Comparison of ENCODE assay signal across 24 cellular contexts in genomic region chr12:6529291-6529737, GRCh38. TPM values are rescaled to one million over a fixed set of nuclear protein-coding genes. Genes with fewer than 3 reads are reported as not detected.
DNase-seq lines count a peak whose midpoint lies in the region; ATAC-seq, FAIRE-seq and TF ChIP-seq lines count a peak whose summit lies in the region.
"Had no signal": no experiment of that assay in that cellular context is flagged by ENCODE, and none has a peak within 500 bp of the region (broad histone marks: within the 10 kb centered on the region; RNA-seq: fewer than 3 reads in every experiment).

No MANE protein-coding gene starts in this region.

- no peaks in the 10 kb centered on the region for H4K20me1 ChIP-seq in astrocyte (ENCODE audit: insufficient read depth, low read length)

- H3K36me3 ChIP-seq in A673 (ENCODE audit: insufficient read depth, low read length, poor library complexity, severe bottlenecking): peaks cover 79% of the 10 kb centered on the region
- peaks cover 59% of the 10 kb centered on the region for H3K36me3 ChIP-seq in astrocyte (ENCODE audit: insufficient read depth, low read length)
- H3K36me3 ChIP-seq in suprapubic skin: peaks cover 76% of the 10 kb centered on the region

- H3K27me3 ChIP-seq in A673 (replicated peaks; ENCODE audit: insufficient read depth, low read depth, low read length, poor library complexity) (no peaks in the 10 kb centered on the region), astrocyte (ENCODE audit: insufficient read depth, low read length) (no peaks in the 10 kb centered on the region), suprapubic skin (no peaks in the 10 kb centered on the region)
- H3K27me3 ChIP-seq: esophagus muscularis mucosa, tibial artery had no signal

- H3K4me1 Mint-ChIP-seq in astrocyte (ENCODE audit: low read depth, unreplicated experiment): peaks cover 25% of the 10 kb centered on the region
- H3K4me1 Mint-ChIP-seq in neural crest cell: peaks cover 52% of the 10 kb centered on the region

- H3K4me3 ChIP-seq in A673 (ENCODE audit: low read depth, low read length, poor library complexity, severe bottlenecking): no peak overlapping the region
- no peak overlapping the region for H3K4me3 ChIP-seq in astrocyte (ENCODE audit: insufficient read depth, low read depth, low read length)
- no peak overlapping the region for H3K4me3 ChIP-seq in suprapubic skin
- H3K4me3 ChIP-seq: esophagus muscularis mucosa, tibial artery had no signal

- H3K36me3 Mint-ChIP-seq in astrocyte (ENCODE audit: low read depth, unreplicated experiment) (peaks cover 31% of the 10 kb centered on the region), neural crest cell (ENCODE audit: low read depth) (peaks cover 34% of the 10 kb centered on the region)

- 85% methylated on average over 9 of the region's 9 CpGs for WGBS in suprapubic skin

- CTCF ChIA-PET in A673 (lab: Charles Lee): no interaction called here

- H3K27ac Mint-ChIP-seq in astrocyte (ENCODE audit: unreplicated experiment) (peak overlapping the region; percentile 34), neural crest cell (ENCODE audit: unreplicated experiment) (no peak overlapping the region)
- H3K27ac Mint-ChIP-seq: stimulated activated naive B cell treated with anti-CD40 and anti-IgM and Interleukin-4, amounts not matched to agents 10 μg/mL and 1 μg/mL and 100 μg/mL, for 72 hours had no signal

- TF ChIP-seq EP300 in suprapubic skin (IDR thresholded peaks at IDR 0.05): no peak

- no peaks in the 10 kb centered on the region for H3K27me3 Mint-ChIP-seq in astrocyte (ENCODE audit: low read depth, unreplicated experiment)
- peaks cover 13% of the 10 kb centered on the region for H3K27me3 Mint-ChIP-seq in neural crest cell (ENCODE audit: low read depth)
- H3K27me3 Mint-ChIP-seq: memory B cell; naive thymus-derived CD8-positive, alpha-beta T cell; stimulated activated naive B cell treated with anti-CD40 and anti-IgM and Interleukin-4, amounts not matched to agents 10 μg/mL and 1 μg/mL and 100 μg/mL, for 72 hours had no signal

- H3K9me3 ChIP-seq in A673 (ENCODE audit: low read depth, low read length, poor library complexity, severe bottlenecking) (no peaks in the 10 kb centered on the region), astrocyte (ENCODE audit: insufficient read depth, low read depth, low read length) (no peaks in the 10 kb centered on the region), suprapubic skin (no peaks in the 10 kb centered on the region)
- H3K9me3 ChIP-seq: esophagus muscularis mucosa, tibial artery had no signal

- H3K9me3 Mint-ChIP-seq in astrocyte (ENCODE audit: unreplicated experiment) (no peaks in the 10 kb centered on the region), neural crest cell (no peaks in the 10 kb centered on the region)
- H3K9me3 Mint-ChIP-seq: memory B cell; stimulated activated naive B cell treated with anti-CD40 and anti-IgM and Interleukin-4, amounts not matched to agents 10 μg/mL and 1 μg/mL and 100 μg/mL, for 72 hours had no signal

- no TSS peak for BruUV-seq in A673 (replicated peaks; lab: Mats Ljungman, UMichigan)

- H3K27ac ChIP-seq in A673 (ENCODE audit: low read depth, low read length, poor library complexity, severe bottlenecking): peak overlapping the region; percentile 13
- no peak overlapping the region for H3K27ac ChIP-seq in astrocyte (ENCODE audit: low read depth, low read length)
- H3K27ac ChIP-seq in suprapubic skin: no peak overlapping the region
- H3K27ac ChIP-seq: parathyroid adenoma, tibial artery had no signal

- ATAC-seq in HG02884 (IDR thresholded peaks at IDR 0.05; ENCODE audit: unreplicated experiment): no peak
- ATAC-seq: naive thymus-derived CD8-positive, alpha-beta T cell; stimulated activated naive B cell treated with anti-CD40 and anti-IgM and Interleukin-4, amounts not matched to agents 10 μg/mL and 1 μg/mL and 100 μg/mL, for 72 hours had no signal

- H3K4me1 ChIP-seq in A673 (ENCODE audit: insufficient read depth, low read length, poor library complexity, severe bottlenecking): peaks cover 21% of the 10 kb centered on the region
- peaks cover 25% of the 10 kb centered on the region for H3K4me1 ChIP-seq in astrocyte (ENCODE audit: insufficient read depth, low read length)
- H3K4me1 ChIP-seq in suprapubic skin: peaks cover 23% of the 10 kb centered on the region

- intact Hi-C loops in A673 (cut with micrococcal nuclease; ENCODE audit: unreplicated experiment): no loop called here

- H3K4me2 ChIP-seq in astrocyte (ENCODE audit: low read length): no peak overlapping the region

- H3K9ac ChIP-seq in astrocyte (ENCODE audit: low read length): no peak overlapping the region
- H3K9ac ChIP-seq: parathyroid adenoma had no signal

- POLR2A ChIA-PET in A673 (lab: Charles Lee; ENCODE audit: low non-redundant PET): no interaction called here

- peak overlapping the region; percentile 66 for H3K4me3 Mint-ChIP-seq in astrocyte (ENCODE audit: unreplicated experiment)
- peak overlapping the region; percentile 62 for H3K4me3 Mint-ChIP-seq in neural crest cell
- H3K4me3 Mint-ChIP-seq: memory B cell; naive thymus-derived CD8-positive, alpha-beta T cell; stimulated activated naive B cell treated with anti-CD40 and anti-IgM and Interleukin-4, amounts not matched to agents 10 μg/mL and 1 μg/mL and 100 μg/mL, for 72 hours had no signal

- no peak for TF ChIP-seq CTCF in A673 (conservative IDR thresholded peaks at IDR 0.05; ENCODE audit: low read depth, low read length)
- no peak for TF ChIP-seq CTCF in astrocyte (IDR thresholded peaks at IDR 0.05; ENCODE audit: insufficient read depth, low read depth, low read length)
- no peak for TF ChIP-seq CTCF in neural crest cell (conservative IDR thresholded peaks at IDR 0.05)
- TF ChIP-seq CTCF in suprapubic skin (IDR thresholded peaks at IDR 0.05): no peak

- peaks cover under 1% of the 10 kb centered on the region for H3K79me2 ChIP-seq in astrocyte (ENCODE audit: insufficient read depth, low read length)

- no peak for TF ChIP-seq POLR2A in suprapubic skin (IDR thresholded peaks at IDR 0.05)

- no peak overlapping the region for H2AFZ ChIP-seq in astrocyte (ENCODE audit: low read depth, low read length)
- H2AFZ ChIP-seq: parathyroid adenoma had no signal

- DNase-seq in A673 (ENCODE audit: low spot score) (no peak), ELF-1 (ENCODE audit: low read depth, low spot score) (peak; percentile 72), astrocyte (ENCODE audit: low read depth) (no peak), neural crest cell (ENCODE audit: low read depth, low spot score) (no peak), HCEC 1CT (no peak), suprapubic skin (ENCODE audit: low spot score in 2 of 2) (no peak)
- DNase-seq: activated CD4-positive, alpha-beta T cell treated with anti-CD3 and anti-CD28 coated beads for 4 hours; activated effector memory CD4-positive, alpha-beta T cell treated with anti-CD3 and anti-CD28 coated beads, Interleukin-2, amount 50 U/mL, for 16 hours; amygdala; Calu3; effector CD8-positive, alpha-beta T cell; naive thymus-derived CD8-positive, alpha-beta T cell; NCI-H187 treated with DMSO at 0.1 percent for 48 hours; NCI-H226; NCI-H82; OCI-M1; SIG-M5; stimulated activated naive B cell treated with anti-CD40 and anti-IgM and Interleukin-4, amounts not matched to agents 10 μg/mL and 1 μg/mL and 100 μg/mL, for 72 hours; T-helper 1 cell; tibial artery had no signal

- FAIRE-seq in astrocyte (lab: Jason Lieb, UNC): no peak

RNA-seq across cellular contexts. Expression of gene GAPDH, which starts 5.0 kb away (rescaled TPM):
- total RNA-seq in A673 (2021): 5,579 and 5,657 TPM in 2 replicates
- 5,151 and 5,167 TPM in 2 replicates for total RNA-seq in astrocyte
- total RNA-seq in neural crest cell: 3,867 and 3,984 TPM in 2 replicates
- total RNA-seq in suprapubic skin: 1,000 to 10,000 TPM; 1,442 to 2,828 (median 1,967) TPM

RNA-seq across cellular contexts. Expression of gene IFFO1, which starts 26.5 kb away (rescaled TPM):
- total RNA-seq in A673 (2021) (16.0 and 16.9 TPM in 2 replicates), astrocyte (18.8 and 20.8 TPM in 2 replicates), neural crest cell (27.2 and 28.9 TPM in 2 replicates), suprapubic skin (1 to 10 TPM; 1.9 to 5.8 (median 4.3) TPM)

RNA-seq across cellular contexts. Expression of gene NCAPD2, which starts 35.4 kb away (rescaled TPM):
- 125 and 128 TPM in 2 replicates for total RNA-seq in A673 (2021)
- 18.6 and 21.1 TPM in 2 replicates for total RNA-seq in astrocyte
- total RNA-seq in neural crest cell: 133 TPM in 2 replicates
- total RNA-seq in suprapubic skin: 10 to 100 TPM; 22.6 to 43.2 (median 31.0) TPM

RNA-seq across cellular contexts. Expression of gene MRPL51, which starts 36.3 kb away (rescaled TPM):
- total RNA-seq in A673 (2021): 378 and 401 TPM in 2 replicates
- 192 and 202 TPM in 2 replicates for total RNA-seq in astrocyte
- total RNA-seq in neural crest cell: 262 and 272 TPM in 2 replicates
- 10 to 100 TPM; 28.0 to 42.2 (median 37.9) TPM for total RNA-seq in suprapubic skin

RNA-seq across cellular contexts. Expression of gene NOP2, which starts 38.8 kb away (rescaled TPM):
- total RNA-seq in A673 (2021) (131 and 177 TPM in 2 replicates), astrocyte (53.1 and 66.8 TPM in 2 replicates), neural crest cell (73.3 and 75.1 TPM in 2 replicates), suprapubic skin (10 to 100 TPM; 34.6 to 62.2 (median 42.3) TPM)
